ENCODE assay signal across 10 cellular contexts in genomic region chr7:151460474-151460855, GRCh38. TPM values are rescaled to one million over a fixed set of nuclear protein-coding genes. Genes with fewer than 3 reads are reported as not detected.
DNase-seq lines count a peak whose midpoint lies in the region; ATAC-seq and TF ChIP-seq lines count a peak whose summit lies in the region.
"Had no signal": no experiment of that assay in that cellular context is flagged by ENCODE, and none has a peak within 500 bp of the region (broad histone marks: within the 10 kb centered on the region; RNA-seq: fewer than 3 reads in every experiment).

No MANE protein-coding gene starts in this region.

- H3K36me3 Mint-ChIP-seq in glutamatergic neuron (ENCODE audit: unreplicated experiment): peaks cover 25% of the 10 kb centered on the region
- peaks cover 25% of the 10 kb centered on the region for H3K36me3 Mint-ChIP-seq in activated T-helper 17 cell treated with anti-CD3 and anti-CD28 coated beads, Interleukin-2, amount 50 U/mL, for 72 hours (ENCODE audit: low read depth)

- H3K4me2 ChIP-seq in neuronal stem cell (ENCODE audit: insufficient read depth, low read length, poor library complexity, severe bottlenecking): no peak overlapping the region

- no peak overlapping the region for H3K4ac ChIP-seq in neuronal stem cell (ENCODE audit: low read length)

- H3K4me3 ChIP-seq in neuronal stem cell (ENCODE audit: low read length in 2 of 2): no peak overlapping the region

- no peaks in the 10 kb centered on the region for H3K79me1 ChIP-seq in neuronal stem cell (ENCODE audit: low read depth, low read length)

- peak overlapping the region; percentile 62 for H3K27ac Mint-ChIP-seq in glutamatergic neuron (ENCODE audit: unreplicated experiment)
- H3K27ac Mint-ChIP-seq in activated T-helper 17 cell treated with anti-CD3 and anti-CD28 coated beads, Interleukin-2, amount 50 U/mL, for 72 hours: no peak overlapping the region

- no peak for ATAC-seq in activated T-helper 17 cell treated with anti-CD3 and anti-CD28 coated beads, Interleukin-2, amount 50 U/mL, for 72 hours (replicated peaks)

- H3K27ac ChIP-seq in neuronal stem cell (replicated peaks; ENCODE audit: low read length): peak overlapping the region; percentile 24

- peaks cover 19% of the 10 kb centered on the region for H3K4me1 Mint-ChIP-seq in glutamatergic neuron (ENCODE audit: low read depth, unreplicated experiment)
- H3K4me1 Mint-ChIP-seq in activated T-helper 17 cell treated with anti-CD3 and anti-CD28 coated beads, Interleukin-2, amount 50 U/mL, for 72 hours: peaks cover 7% of the 10 kb centered on the region

- H3K27me3 ChIP-seq in neuronal stem cell (ENCODE audit: control insufficient read depth in 3 of 3, insufficient read depth in 3 of 3, low read depth in 1 of 3, low read length in 3 of 3): no peaks in the 10 kb centered on the region

- WGBS in neuronal stem cell (ENCODE audit: extremely low coverage in 2 of 2, insufficient read length in 2 of 2, insufficient replicate concordance in 1 of 2), 2 donors: no CpG with 5 or more reads among the region's 10 CpGs

- peak overlapping the region; percentile 45 for H2AFZ ChIP-seq in neuronal stem cell (ENCODE audit: low read length)

- H2AK5ac ChIP-seq in neuronal stem cell (ENCODE audit: low read depth, low read length): peak overlapping the region; percentile 24

- peak overlapping the region; percentile 58 for H3K23ac ChIP-seq in neuronal stem cell (ENCODE audit: low read depth, low read length, poor library complexity)

- peak overlapping the region; percentile 63 for H3K9ac ChIP-seq in neuronal stem cell (ENCODE audit: low read depth, low read length, poor library complexity)

- H2BK120ac ChIP-seq in neuronal stem cell (ENCODE audit: low read depth, low read length): no peak overlapping the region

- peak overlapping the region; percentile 0 for H3K4me3 Mint-ChIP-seq in glutamatergic neuron (ENCODE audit: unreplicated experiment)
- H3K4me3 Mint-ChIP-seq in activated T-helper 17 cell treated with anti-CD3 and anti-CD28 coated beads, Interleukin-2, amount 50 U/mL, for 72 hours: no peak overlapping the region

- peak; percentile 55 for DNase-seq in activated CD8-positive, alpha-beta memory T cell treated with anti-CD3 and anti-CD28 coated beads for 24 hours
- DNase-seq in activated CD8-positive, alpha-beta memory T cell treated with anti-CD3 and anti-CD28 coated beads, Interleukin-2, amount 50 U/mL, for 48 hours: no peak
- DNase-seq in glutamatergic neuron (no peak), neuronal stem cell (ENCODE audit: low spot score) (no peak), COLO829 (ENCODE audit: low spot score) (no peak), GM13977 (ENCODE audit: low spot score) (no peak), AG08395 (ENCODE audit: low spot score) (no peak)
- DNase-seq: RPMI8226 had no signal

- peak overlapping the region; percentile 80 for H3K18ac ChIP-seq in neuronal stem cell (ENCODE audit: low read length)

- H3K27me3 Mint-ChIP-seq in glutamatergic neuron (ENCODE audit: unreplicated experiment): no peaks in the 10 kb centered on the region
- no peaks in the 10 kb centered on the region for H3K27me3 Mint-ChIP-seq in activated T-helper 17 cell treated with anti-CD3 and anti-CD28 coated beads, Interleukin-2, amount 50 U/mL, for 72 hours

- H3K4me1 ChIP-seq in neuronal stem cell (ENCODE audit: control insufficient read depth in 2 of 2, insufficient read depth in 1 of 2, low read depth in 1 of 2, low read length in 2 of 2): peaks cover 15 to 26% of the 10 kb centered on the region in 2 donors

- H4K8ac ChIP-seq in neuronal stem cell (ENCODE audit: low read depth, low read length): no peak overlapping the region

- TF ChIP-seq CTCF in glutamatergic neuron (IDR thresholded peaks at IDR 0.05; ENCODE audit: partially characterized antibody, unreplicated experiment): no peak
- no peak for TF ChIP-seq CTCF in GM13977 (IDR thresholded peaks at IDR 0.05; ENCODE audit: extremely low read depth, insufficient read depth, missing control alignments)

- H2BK15ac ChIP-seq in neuronal stem cell (ENCODE audit: low read length): no peak overlapping the region

- peak overlapping the region; percentile 33 for H2BK12ac ChIP-seq in neuronal stem cell (ENCODE audit: low read length)

- H3K14ac ChIP-seq in neuronal stem cell (ENCODE audit: low read length): no peak overlapping the region

- H2BK5ac ChIP-seq in neuronal stem cell (ENCODE audit: low read length): peak overlapping the region; percentile 62

- peaks cover 14 to 40% of the 10 kb centered on the region in 2 donors for H3K9me3 ChIP-seq in neuronal stem cell (replicated peaks in 1 of 2; ENCODE audit: control insufficient read depth in 2 of 2, insufficient read depth in 1 of 2, low read depth in 1 of 2, low read length in 2 of 2)

- H3K9me3 Mint-ChIP-seq in glutamatergic neuron (ENCODE audit: unreplicated experiment): peaks cover 2% of the 10 kb centered on the region
- H3K9me3 Mint-ChIP-seq in activated T-helper 17 cell treated with anti-CD3 and anti-CD28 coated beads, Interleukin-2, amount 50 U/mL, for 72 hours: peaks cover 16% of the 10 kb centered on the region

- peaks cover 11 to 16% of the 10 kb centered on the region in 2 donors for H3K36me3 ChIP-seq in neuronal stem cell (replicated peaks in 1 of 2; ENCODE audit: control insufficient read depth in 2 of 2, insufficient read depth in 2 of 2, low read length in 2 of 2)

- H4K91ac ChIP-seq in neuronal stem cell (ENCODE audit: low read depth, low read length, poor library complexity): no peak overlapping the region

- in situ Hi-C loops in GM13977 (cut with MboI; ENCODE audit: low pct_unique_long_range_greater_than_20kb, low sequenced_read_pairs, unreplicated experiment): no loop called here

RNA-seq across cellular contexts. Expression of gene CRYGN, which starts 20.5 kb away (rescaled TPM):
- total RNA-seq in glutamatergic neuron (ENCODE audit: unreplicated experiment): not detected
- polyA plus RNA-seq in neuronal stem cell (2013, experiment 1 of 2): 0.24 TPM
- 0.26 TPM for polyA plus RNA-seq in neuronal stem cell (2013, experiment 2 of 2)
- not detected for total RNA-seq in activated T-helper 17 cell treated with anti-CD3 and anti-CD28 coated beads, Interleukin-2, amount 50 U/mL, for 72 hours
- total RNA-seq: M059J had no signal

RNA-seq across cellular contexts. Expression of gene WDR86, which starts 50.6 kb away (rescaled TPM):
- total RNA-seq in glutamatergic neuron (ENCODE audit: unreplicated experiment): 70.5 TPM
- 20.7 TPM for polyA plus RNA-seq in neuronal stem cell (2013, experiment 1 of 2)
- polyA plus RNA-seq in neuronal stem cell (2013, experiment 2 of 2): 20.8 TPM
- total RNA-seq in activated T-helper 17 cell treated with anti-CD3 and anti-CD28 coated beads, Interleukin-2, amount 50 U/mL, for 72 hours: under 1 TPM in 1 of 2 donors, not detected in 1; 0.45 TPM

RNA-seq across cellular contexts. Expression of gene RHEB, which starts 59.2 kb away (rescaled TPM):
- 88.2 TPM for total RNA-seq in glutamatergic neuron (ENCODE audit: unreplicated experiment)
- polyA plus RNA-seq in neuronal stem cell (2013, experiment 1 of 2): 104 TPM
- polyA plus RNA-seq in neuronal stem cell (2013, experiment 2 of 2): 103 TPM
- 10 to 100 TPM; 37.3 to 55.5 TPM for total RNA-seq in activated T-helper 17 cell treated with anti-CD3 and anti-CD28 coated beads, Interleukin-2, amount 50 U/mL, for 72 hours

Comparison
In these comparisons a context has a peak if more than half of its experiments do, and no peak if none do; other contexts are left out.
1. RNA of gene WDR86, which starts 50.6 kb away (total RNA-seq): 70.5 TPM in glutamatergic neuron (single experiment); 0.45 TPM in activated T-helper 17 cell treated with anti-CD3 and anti-CD28 coated beads, Interleukin-2, amount 50 U/mL, for 72 hours; every median in the first group is over 10 times any median in the second.